ENCODE assay signal across 16 cellular contexts in the genomic region with DNA sequence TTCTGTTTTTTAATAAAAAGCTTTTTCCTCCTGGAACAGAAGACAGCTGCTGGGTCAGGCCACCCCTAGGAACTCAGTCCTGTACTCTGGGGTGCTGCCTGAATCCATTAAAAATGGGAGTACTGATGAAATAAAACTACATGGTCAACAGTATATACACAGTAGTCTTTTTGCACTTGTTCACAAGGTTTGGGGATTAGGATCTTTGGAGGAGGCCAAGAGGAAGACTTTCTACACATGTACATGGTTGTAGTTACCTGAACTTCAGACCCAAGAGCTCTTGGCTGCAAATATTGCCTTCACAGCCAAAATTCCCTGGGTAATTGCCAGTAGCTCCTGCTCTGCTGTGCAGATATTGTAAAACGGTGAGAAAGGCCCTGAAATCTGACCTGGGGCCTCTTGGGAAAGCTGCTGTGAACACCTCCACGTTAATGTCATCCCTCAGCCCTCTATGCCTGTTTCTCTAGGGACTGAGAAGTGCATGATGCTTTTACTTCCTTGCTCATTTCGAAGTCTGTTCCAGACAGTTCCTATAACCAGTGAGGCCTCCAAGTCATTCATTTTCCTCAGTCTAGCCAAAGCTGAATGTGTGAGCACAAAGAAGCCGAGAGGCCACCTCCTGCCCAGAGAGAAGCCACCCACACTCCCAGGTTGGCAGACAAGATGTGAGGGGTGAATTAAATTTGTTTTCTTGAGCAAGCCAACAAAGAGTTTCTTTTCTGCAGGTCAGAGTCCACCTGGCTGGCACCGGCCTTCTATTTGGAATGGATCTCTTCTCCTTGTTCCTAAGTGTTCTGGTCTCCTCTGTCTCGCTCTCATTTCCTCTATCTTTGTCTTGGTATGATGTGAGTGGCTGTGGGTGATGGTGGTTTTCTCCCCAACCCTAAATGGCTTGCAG. TPM values are rescaled to one million over a fixed set of nuclear protein-coding genes. Genes with fewer than 3 reads are reported as not detected.
DNase-seq lines count a peak whose midpoint lies in the region; ATAC-seq and TF ChIP-seq lines count a peak whose summit lies in the region.
"Had no signal": no experiment of that assay in that cellular context is flagged by ENCODE, and none has a peak within 500 bp of the region (broad histone marks: within the 10 kb centered on the region; RNA-seq: fewer than 3 reads in every experiment).

No MANE protein-coding gene starts in this region.

- no peaks in the 10 kb centered on the region for H3K27me3 Mint-ChIP-seq in activated CD4-positive, alpha-beta T cell treated with anti-CD3 and anti-CD28 coated beads, Interleukin-2, amount 10 ng/mL, durations not matched to agents 24 days and 14 days
- H3K27me3 Mint-ChIP-seq: activated CD4-positive, alpha-beta memory T cell treated with anti-CD3 and anti-CD28 coated beads, Interleukin-2, amount 10 ng/mL, durations not matched to agents 7 days and 5 days; activated naive CD8-positive, alpha-beta T cell had no signal

- H3K27ac ChIP-seq in HCT116 (ENCODE audit: low read depth, low read length) (no peak overlapping the region), parathyroid adenoma (peak overlapping the region; percentile 71)
- H3K27ac ChIP-seq: spleen had no signal

- no peaks in the 10 kb centered on the region for H3K9me3 Mint-ChIP-seq in activated CD4-positive, alpha-beta T cell treated with anti-CD3 and anti-CD28 coated beads, Interleukin-2, amount 10 ng/mL, durations not matched to agents 24 days and 14 days
- H3K9me3 Mint-ChIP-seq: activated CD4-positive, alpha-beta memory T cell treated with anti-CD3 and anti-CD28 coated beads, Interleukin-2, amount 10 ng/mL, durations not matched to agents 7 days and 5 days; endodermal cell had no signal

- no peak overlapping the region for H3K4me3 Mint-ChIP-seq in activated CD4-positive, alpha-beta T cell treated with anti-CD3 and anti-CD28 coated beads, Interleukin-2, amount 10 ng/mL, durations not matched to agents 24 days and 14 days
- H3K4me3 Mint-ChIP-seq: activated CD4-positive, alpha-beta memory T cell treated with anti-CD3 and anti-CD28 coated beads, Interleukin-2, amount 10 ng/mL, durations not matched to agents 7 days and 5 days; activated naive CD8-positive, alpha-beta T cell; endodermal cell had no signal

- TF ChIP-seq RAD21 in HCT116 (IDR thresholded peaks at IDR 0.05; ENCODE audit: low read depth) = no peak

- H3K4me2 ChIP-seq in HCT116 (ENCODE audit: low read length) = 0 out of 2 replicates have a peak overlapping the region, but pooled peaks have one; percentile 2
- no peak overlapping the region for H3K4me2 ChIP-seq in parathyroid adenoma (ENCODE audit: low read length)

- DNase-seq in HCT116 (ENCODE audit: low read depth, low spot score) = no peak
- peak; percentile 68 for DNase-seq in NCI-H2196 treated with DMSO at 0.1 percent for 48 hours (lab: John Stamatoyannopoulos, UW; ENCODE audit: unreplicated experiment)
- DNase-seq in fibroblast of villous mesenchyme (ENCODE audit: low read depth) = peak; percentile 43
- no peak for DNase-seq in T1000 (lab: John Stamatoyannopoulos, UW)
- DNase-seq in anterior cingulate cortex (lab: John Stamatoyannopoulos, UW) = no peak
- no peak for DNase-seq in occipital lobe (lab: John Stamatoyannopoulos, UW)
- no peak for DNase-seq in activated CD4-positive, alpha-beta T cell treated with anti-CD3 and anti-CD28 coated beads, Interleukin-2, amount 10 ng/mL, durations not matched to agents 24 days and 14 days
- DNase-seq: activated CD4-positive, alpha-beta memory T cell treated with anti-CD3 and anti-CD28 coated beads, Interleukin-2, amount 10 ng/mL, durations not matched to agents 7 days and 5 days; endodermal cell; head of caudate nucleus; NCI-H82; spleen had no signal

- H3K79me2 ChIP-seq in HCT116 (ENCODE audit: insufficient read depth, low read length) (peaks cover 9% of the 10 kb centered on the region; the same call in 1 of the 2 replicates), parathyroid adenoma (no peaks in the 10 kb centered on the region)

- no peaks in the 10 kb centered on the region for H3K27me3 ChIP-seq in HCT116 (ENCODE audit: insufficient read depth, low read length)
- no peaks in the 10 kb centered on the region for H3K27me3 ChIP-seq in parathyroid adenoma (ENCODE audit: control insufficient read depth, insufficient read depth, low read length)
- H3K27me3 ChIP-seq: spleen had no signal

- H3K4me3 ChIP-seq in HCT116 (replicated peaks in 1 of 2; ENCODE audit: low read depth in 1 of 2, low read length in 2 of 2) = no peak overlapping the region
- no peak overlapping the region for H3K4me3 ChIP-seq in fibroblast of villous mesenchyme (ENCODE audit: low read depth, low read length)
- no peak overlapping the region for H3K4me3 ChIP-seq in parathyroid adenoma (ENCODE audit: low read depth, low read length)
- H3K4me3 ChIP-seq: GM12878, spleen had no signal

- peaks cover 35 to 51% of the 10 kb centered on the region in 2 experiments for H3K36me3 ChIP-seq in HCT116 (ENCODE audit: control insufficient read depth in 1 of 2, insufficient read depth in 2 of 2, low read length in 2 of 2)
- no peaks in the 10 kb centered on the region for H3K36me3 ChIP-seq in parathyroid adenoma (ENCODE audit: control insufficient read depth, insufficient read depth, low read length)

- POLR2A ChIA-PET in HCT116 (lab: Charles Lee) = interaction anchor here (0.6 to 2.4 kb wide), 4 partner anchors 10 to 53 kb away, joined by 3 to 6 read pairs (median 5); no protein-coding TSS in a partner anchor

- no peaks in the 10 kb centered on the region for H3K9me2 ChIP-seq in HCT116 (ENCODE audit: insufficient read depth)

- H3K4me1 ChIP-seq in HCT116 (ENCODE audit: control insufficient read depth in 1 of 2, insufficient read depth in 2 of 2, low read length in 2 of 2) (peaks cover 57 to 79% of the 10 kb centered on the region in 2 experiments), parathyroid adenoma (peaks cover 21% of the 10 kb centered on the region)

- peaks cover 3% of the 10 kb centered on the region for H3K4me1 Mint-ChIP-seq in activated CD4-positive, alpha-beta T cell treated with anti-CD3 and anti-CD28 coated beads, Interleukin-2, amount 10 ng/mL, durations not matched to agents 24 days and 14 days

- H4K20me1 ChIP-seq in HCT116 (ENCODE audit: insufficient read depth) = no peaks in the 10 kb centered on the region

- no peak for ATAC-seq in HCT116
- ATAC-seq: GM12878 had no signal

- CTCF ChIA-PET in HCT116 (lab: Charles Lee) = interaction anchor here (1.0 to 8.3 kb wide), 2 partner anchors 62 to 191 kb away, joined by 3 to 107 read pairs; no protein-coding TSS in a partner anchor

- intact Hi-C loops in HCT116 (cut with micrococcal nuclease) = no loop called here
- intact Hi-C loops in activated CD4-positive, alpha-beta T cell treated with anti-CD3 and anti-CD28 coated beads, Interleukin-2, amount 10 ng/mL, durations not matched to agents 24 days and 14 days (cut with micrococcal nuclease) = no loop called here

- no peak overlapping the region for H3K27ac Mint-ChIP-seq in activated CD4-positive, alpha-beta T cell treated with anti-CD3 and anti-CD28 coated beads, Interleukin-2, amount 10 ng/mL, durations not matched to agents 24 days and 14 days
- H3K27ac Mint-ChIP-seq: activated CD4-positive, alpha-beta memory T cell treated with anti-CD3 and anti-CD28 coated beads, Interleukin-2, amount 10 ng/mL, durations not matched to agents 7 days and 5 days; activated naive CD8-positive, alpha-beta T cell; endodermal cell had no signal

- no peak overlapping the region for H2AFZ ChIP-seq in HCT116 (ENCODE audit: low read depth, low read length, poor library complexity, severe bottlenecking)
- no peak overlapping the region for H2AFZ ChIP-seq in parathyroid adenoma

- H3K9ac ChIP-seq in HCT116 (ENCODE audit: low read length) (peak overlapping the region; percentile 18), parathyroid adenoma (no peak overlapping the region)

- RAD21 ChIA-PET in HCT116 (lab: Charles Lee; ENCODE audit: low non-redundant PET in 1 of 2, low total read pairs in 2 of 2, uncharacterized antibody in 2 of 2, unreplicated experiment in 2 of 2) = interaction anchor here in 1 of 2 experiments (1.3 kb wide), 1 partner anchor 61 kb away, joined by 5 read pairs; no protein-coding TSS in a partner anchor

- no peak for TF ChIP-seq CTCF in HCT116 (IDR thresholded peaks at IDR 0.05 in 2 of 3, conservative IDR thresholded peaks at IDR 0.05 in 1 of 3; ENCODE audit: borderline replicate concordance in 1 of 3, insufficient read depth in 1 of 3, low read depth in 2 of 3, low read length in 2 of 3)
- no peak for TF ChIP-seq CTCF in fibroblast of villous mesenchyme (IDR thresholded peaks at IDR 0.05; ENCODE audit: insufficient read depth, low read depth, low read length)
- TF ChIP-seq CTCF in parathyroid adenoma (IDR thresholded peaks at IDR 0.05) = no peak

- H3K9me3 ChIP-seq in HCT116 (ENCODE audit: control insufficient read depth in 1 of 2, insufficient read depth in 1 of 2, low read depth in 1 of 2, low read length in 2 of 2) = no peaks in the 10 kb centered on the region
- H3K9me3 ChIP-seq in parathyroid adenoma (ENCODE audit: control insufficient read depth, low read length) = no peaks in the 10 kb centered on the region
- H3K9me3 ChIP-seq: spleen had no signal

- peaks cover 27% of the 10 kb centered on the region for H3K36me3 Mint-ChIP-seq in activated CD4-positive, alpha-beta T cell treated with anti-CD3 and anti-CD28 coated beads, Interleukin-2, amount 10 ng/mL, durations not matched to agents 24 days and 14 days (ENCODE audit: low read depth)

- BruUV-seq in HCT116 (replicated peaks; lab: Mats Ljungman, UMichigan) = no TSS peak

- no peak for TF ChIP-seq POLR2A in HCT116 (IDR thresholded peaks at IDR 0.05; ENCODE audit: borderline replicate concordance, extremely low read depth, insufficient read depth, insufficient read length)

TF ChIP-seq in HCT116, 20 proteins besides CTCF, POLR2A, EP300 and RAD21:
- TF ChIP-seq POLR2AphosphoS5 (IDR thresholded peaks at IDR 0.05; ENCODE audit: low read depth, low read length) (peak; percentile 41; the same call in 1 of the 2 replicates), SIN3A (IDR thresholded peaks at IDR 0.05; ENCODE audit: low read depth) (no peak)

RNA-seq across cellular contexts. Expression of a gene that starts 15.9 kb away (rescaled TPM):
- total RNA-seq in HCT116 (2021; ENCODE audit: unreplicated experiment) (72.0 TPM), fibroblast of villous mesenchyme (47.0 and 59.6 TPM in 2 replicates), occipital lobe (31.4 TPM)
- polyA plus RNA-seq in HCT116 (2012) = 20.0 and 26.1 TPM in 2 replicates
- 47.7 and 49.8 TPM in 2 replicates for total RNA-seq in activated CD4-positive, alpha-beta T cell treated with anti-CD3 and anti-CD28 coated beads, Interleukin-2, amount 10 ng/mL, durations not matched to agents 24 days and 14 days

RNA-seq across cellular contexts. Expression of a gene that starts 27.6 kb away (rescaled TPM):
- total RNA-seq in HCT116 (2021; ENCODE audit: unreplicated experiment) = 184 TPM
- 65.6 and 97.0 TPM in 2 replicates for polyA plus RNA-seq in HCT116 (2012)
- total RNA-seq in fibroblast of villous mesenchyme = 26.7 and 31.5 TPM in 2 replicates
- total RNA-seq in occipital lobe = 141 TPM
- 125 and 133 TPM in 2 replicates for total RNA-seq in activated CD4-positive, alpha-beta T cell treated with anti-CD3 and anti-CD28 coated beads, Interleukin-2, amount 10 ng/mL, durations not matched to agents 24 days and 14 days

RNA-seq across cellular contexts. Expression of a gene that starts 57.1 kb away (rescaled TPM):
- total RNA-seq in HCT116 (2021; ENCODE audit: unreplicated experiment) = 66.2 TPM
- 40.1 and 55.8 TPM in 2 replicates for polyA plus RNA-seq in HCT116 (2012)
- 14.5 and 39.3 TPM in 2 replicates for total RNA-seq in fibroblast of villous mesenchyme
- total RNA-seq in occipital lobe = 0.16 TPM
- total RNA-seq in activated CD4-positive, alpha-beta T cell treated with anti-CD3 and anti-CD28 coated beads, Interleukin-2, amount 10 ng/mL, durations not matched to agents 24 days and 14 days = not detected in 2 replicates
- total RNA-seq: T-helper 1 cell treated with Interleukin-12 subunit alpha and Interleukin-12 subunit beta and Interleukin-4 antibody, amounts not matched to agents 30 ng/mL and 1 ng/mL, for 36 hours had no signal

Comparison
In these comparisons a context has a peak if more than half of its experiments do, and no peak if none do; other contexts are left out.
1. DNase-seq: peak in NCI-H2196 treated with DMSO at 0.1 percent for 48 hours (single experiment) and fibroblast of villous mesenchyme (single experiment); none in HCT116 (single experiment), T1000 (single experiment), anterior cingulate cortex (0 of 58), occipital lobe (single experiment) and activated CD4-positive, alpha-beta T cell treated with anti-CD3 and anti-CD28 coated beads, Interleukin-2, amount 10 ng/mL, durations not matched to agents 24 days and 14 days (single experiment).
2. RNA of a gene that starts 57.1 kb away (total RNA-seq): 66.2 TPM in HCT116 (single experiment) and 14.5 to 39.3 TPM in fibroblast of villous mesenchyme; 0.16 TPM in occipital lobe (single experiment) and not detected in activated CD4-positive, alpha-beta T cell treated with anti-CD3 and anti-CD28 coated beads, Interleukin-2, amount 10 ng/mL, durations not matched to agents 24 days and 14 days; every median in the first group is over 10 times any median in the second.